9 cellular contexts compared by ENCODE assay signal in genomic region chr2:110101911-110102774, GRCh38. TPM values are rescaled to one million over a fixed set of nuclear protein-coding genes. Genes with fewer than 3 reads are reported as not detected.
DNase-seq lines count a peak whose midpoint lies in the region; ATAC-seq and TF ChIP-seq lines count a peak whose summit lies in the region.
"Had no signal": no experiment of that assay in that cellular context is flagged by ENCODE, and none has a peak within 500 bp of the region (broad histone marks: within the 10 kb centered on the region; RNA-seq: fewer than 3 reads in every experiment).

No MANE protein-coding gene starts in this region.

- H3K4me3 ChIP-seq in BLaER1 treated with 17β-estradiol and CSF1 and Interleukin-3, amounts not matched to agents 10 nM and 100 nM: 0 out of 20 replicates have a peak overlapping the region, but pooled peaks of 1 of the 10 experiments have one; percentile 36
- H3K4me3 ChIP-seq in epithelial cell of proximal tubule (ENCODE audit: low read depth, low read length) (peak overlapping the region; percentile 17), neural progenitor cell (no peak overlapping the region)

- H3F3A ChIP-seq in neural progenitor cell (ENCODE audit: low read depth): no peaks in the 10 kb centered on the region

- peaks cover 11% of the 10 kb centered on the region for H3K27me3 Mint-ChIP-seq in neural progenitor cell (ENCODE audit: insufficient read depth, low read depth)

- no peaks in the 10 kb centered on the region for H3K36me3 ChIP-seq in BLaER1 treated with 17β-estradiol and CSF1 and Interleukin-3, amounts not matched to agents 10 nM and 100 nM
- H3K36me3 ChIP-seq in neural progenitor cell: no peaks in the 10 kb centered on the region

- DNase-seq in RPMI7951 (ENCODE audit: low read depth) (peak; percentile 74), epithelial cell of proximal tubule (ENCODE audit: low read depth) (peak; percentile 80), neural progenitor cell (ENCODE audit: low spot score) (no peak), Kasumi-1 (lab: John Stamatoyannopoulos, UW) (no peak)

- peaks cover 5% of the 10 kb centered on the region for H3K4me1 Mint-ChIP-seq in neural progenitor cell

- H3K27me3 ChIP-seq in BLaER1 treated with 17β-estradiol and CSF1 and Interleukin-3, amounts not matched to agents 10 nM and 100 nM: no peaks in the 10 kb centered on the region
- no peaks in the 10 kb centered on the region for H3K27me3 ChIP-seq in neural progenitor cell

- no peaks in the 10 kb centered on the region for H4K20me1 ChIP-seq in BLaER1 treated with 17β-estradiol and CSF1 and Interleukin-3, amounts not matched to agents 10 nM and 100 nM
- no peaks in the 10 kb centered on the region for H4K20me1 ChIP-seq in neural progenitor cell (ENCODE audit: low read depth)

- H3K9ac ChIP-seq in BLaER1 treated with 17β-estradiol and CSF1 and Interleukin-3, amounts not matched to agents 10 nM and 100 nM: peak overlapping the region in 5 of 11 experiments; percentile 9 to 78 (median 59); a peak in 7 of 22 replicates
- no peak overlapping the region for H3K9ac ChIP-seq in neural progenitor cell

- H3K9me3 ChIP-seq in BLaER1 treated with 17β-estradiol and CSF1 and Interleukin-3, amounts not matched to agents 10 nM and 100 nM (replicated peaks in 1 of 11): peaks cover 0 to 18% (median 6%) of the 10 kb centered on the region in 11 experiments; a peak in 14 of 22 replicates
- no peaks in the 10 kb centered on the region for H3K9me3 ChIP-seq in neural progenitor cell (ENCODE audit: low read depth)

- TF ChIP-seq CTCF in epithelial cell of proximal tubule (conservative IDR thresholded peaks at IDR 0.05; ENCODE audit: low read depth, low read length) (no peak), neural progenitor cell (IDR thresholded peaks at IDR 0.05) (no peak)

- H3K27ac Mint-ChIP-seq in neural progenitor cell: peak overlapping the region; percentile 15
- H3K27ac Mint-ChIP-seq: T-helper 1 cell treated with Interleukin-12 subunit alpha and Interleukin-12 subunit beta and Interleukin-4 antibody, amounts not matched to agents 30 μg/mL and 1 μg/mL, for 36 hours had no signal

- H3K9me3 Mint-ChIP-seq in neural progenitor cell: peaks cover 5% of the 10 kb centered on the region
- H3K9me3 Mint-ChIP-seq: T-helper 1 cell treated with Interleukin-12 subunit alpha and Interleukin-12 subunit beta and Interleukin-4 antibody, amounts not matched to agents 30 μg/mL and 1 μg/mL, for 36 hours had no signal

- H3K36me3 Mint-ChIP-seq in neural progenitor cell: no peaks in the 10 kb centered on the region

- peak overlapping the region in 8 of 11 experiments; percentile 9 to 85 (median 51); a peak in 11 of 22 replicates for H3K27ac ChIP-seq in BLaER1 treated with 17β-estradiol and CSF1 and Interleukin-3, amounts not matched to agents 10 nM and 100 nM
- H3K27ac ChIP-seq in neural progenitor cell: no peak overlapping the region

- H3K4me1 ChIP-seq in BLaER1 treated with 17β-estradiol and CSF1 and Interleukin-3, amounts not matched to agents 10 nM and 100 nM: peaks cover 17 to 37% (median 24%) of the 10 kb centered on the region in 10 experiments
- no peaks in the 10 kb centered on the region for H3K4me1 ChIP-seq in neural progenitor cell

- no peak overlapping the region for H2AFZ ChIP-seq in neural progenitor cell (replicated peaks)

- no peak for ATAC-seq in GM18502 (IDR thresholded peaks at IDR 0.05; ENCODE audit: poor library complexity, unreplicated experiment)
- no peak for ATAC-seq in HG03432 (IDR thresholded peaks at IDR 0.05; ENCODE audit: unreplicated experiment)
- ATAC-seq in HG03097 (IDR thresholded peaks at IDR 0.05; ENCODE audit: low FRiP score, unreplicated experiment): no peak

- no peaks in the 10 kb centered on the region for H3K79me2 ChIP-seq in neural progenitor cell (ENCODE audit: low read depth)

- H3K4me3 Mint-ChIP-seq in neural progenitor cell: no peak overlapping the region
- H3K4me3 Mint-ChIP-seq: T-helper 1 cell treated with Interleukin-12 subunit alpha and Interleukin-12 subunit beta and Interleukin-4 antibody, amounts not matched to agents 30 μg/mL and 1 μg/mL, for 36 hours had no signal

- H3K4me2 ChIP-seq in BLaER1 treated with 17β-estradiol and CSF1 and Interleukin-3, amounts not matched to agents 10 nM and 100 nM: peak overlapping the region; percentile 56 to 91 (median 68); a peak in 16 of 22 replicates
- no peak overlapping the region for H3K4me2 ChIP-seq in neural progenitor cell

RNA-seq across cellular contexts. Expression of gene MALL, which starts 13.5 kb away (rescaled TPM):
- total RNA-seq in RPMI7951 (2014; rRNA removed; shearing (Covaris generic)): 3.8 and 4.2 TPM in 2 replicates
- 22.5 and 35.7 TPM in 2 replicates for total RNA-seq in epithelial cell of proximal tubule
- 1.1 and 1.4 TPM in 2 replicates for total RNA-seq in neural progenitor cell (ENCODE audit: low replicate concordance)

Comparison
In these comparisons a context has a peak if more than half of its experiments do, and no peak if none do; other contexts are left out.
1. DNase-seq: peak in RPMI7951 (single experiment) and epithelial cell of proximal tubule (single experiment); none in neural progenitor cell (single experiment) and Kasumi-1 (0 of 2).